In genomic region chr5:101393795-101394450, GRCh38 we compare ENCODE assay signal across 20 cellular contexts.
"Had no signal": no experiment of that assay in that cellular context is flagged by ENCODE, and none has a peak within 500 bp of the region (broad histone marks: within the 10 kb centered on the region; RNA-seq: fewer than 3 reads in every experiment).

No MANE protein-coding gene starts in this region.

- H3K4me1 ChIP-seq: body of pancreas, left lung, suprapubic skin had no signal

- H3K4me2 ChIP-seq: smooth muscle cell had no signal

- DNase-seq: activated CD4-positive, alpha-beta memory T cell treated with anti-CD3 and anti-CD28 coated beads, Interleukin-2, amount 10 ng/mL, durations not matched to agents 7 days and 5 days; activated CD4-positive, alpha-beta T cell treated with anti-CD3 and anti-CD28 coated beads for 4 hours; activated T-cell treated with anti-CD3 and anti-CD28 coated beads, Interleukin-2, amount 50 U/mL, for 24 hours; amniotic stem cell; body of pancreas; central memory CD4-positive, alpha-beta T cell; effector CD8-positive, alpha-beta T cell; left lung; mammary epithelial cell; mucosa of descending colon; naive thymus-derived CD8-positive, alpha-beta T cell; nucleus accumbens; stimulated activated naive CD8-positive, alpha-beta T cell treated with anti-CD3 and anti-CD28 coated beads, Interleukin-15, Interleukin-2, amounts not matched to agents 100 U/mL and 50 U/mL, for 24 hours; T-helper 2 cell; trophoblast cell had no signal

- H3K4me3 ChIP-seq: body of pancreas, coronary artery, left lung, mucosa of descending colon, smooth muscle cell, suprapubic skin had no signal

- H3K4me1 Mint-ChIP-seq: activated CD4-positive, alpha-beta memory T cell treated with anti-CD3 and anti-CD28 coated beads, Interleukin-2, amount 10 ng/mL, durations not matched to agents 7 days and 5 days; naive thymus-derived CD8-positive, alpha-beta T cell; WTC11 had no signal

- ATAC-seq: activated naive CD4-positive, alpha-beta T cell treated with anti-CD3 and anti-CD28 coated beads, Interleukin-2, amount 50 U/mL, for 72 hours; body of pancreas; left lung; mucosa of descending colon; naive thymus-derived CD8-positive, alpha-beta T cell; stimulated activated naive CD8-positive, alpha-beta T cell treated with anti-CD3 and anti-CD28 coated beads, Interleukin-15, Interleukin-2, amounts not matched to agents 100 U/mL and 50 U/mL, for 24 hours; WTC11 had no signal

- H3K4me3 Mint-ChIP-seq: activated CD4-positive, alpha-beta memory T cell treated with anti-CD3 and anti-CD28 coated beads, Interleukin-2, amount 10 ng/mL, durations not matched to agents 7 days and 5 days; activated T-cell treated with anti-CD3 and anti-CD28 coated beads, Interleukin-2, amount 50 U/mL, for 24 hours; naive thymus-derived CD8-positive, alpha-beta T cell; WTC11 had no signal

- H3K27ac Mint-ChIP-seq: activated CD4-positive, alpha-beta memory T cell treated with anti-CD3 and anti-CD28 coated beads, Interleukin-2, amount 10 ng/mL, durations not matched to agents 7 days and 5 days; activated naive CD4-positive, alpha-beta T cell treated with anti-CD3 and anti-CD28 coated beads, Interleukin-2, amount 50 U/mL, for 72 hours; activated T-cell treated with anti-CD3 and anti-CD28 coated beads, Interleukin-2, amount 50 U/mL, for 24 hours; naive thymus-derived CD8-positive, alpha-beta T cell; WTC11 had no signal

- H3K36me3 Mint-ChIP-seq: activated naive CD4-positive, alpha-beta T cell treated with anti-CD3 and anti-CD28 coated beads, Interleukin-2, amount 50 U/mL, for 72 hours; naive thymus-derived CD8-positive, alpha-beta T cell had no signal

- H3K9me3 ChIP-seq: body of pancreas, left lung, mucosa of descending colon, suprapubic skin had no signal

- H3K27me3 ChIP-seq: body of pancreas, left lung, suprapubic skin had no signal

- H3K36me3 ChIP-seq: left lung, suprapubic skin had no signal

- H3K27me3 Mint-ChIP-seq: activated CD4-positive, alpha-beta memory T cell treated with anti-CD3 and anti-CD28 coated beads, Interleukin-2, amount 10 ng/mL, durations not matched to agents 7 days and 5 days had no signal

- H3K27ac ChIP-seq: body of pancreas, coronary artery, left lung, suprapubic skin had no signal

- H3K9me3 Mint-ChIP-seq: activated CD4-positive, alpha-beta memory T cell treated with anti-CD3 and anti-CD28 coated beads, Interleukin-2, amount 10 ng/mL, durations not matched to agents 7 days and 5 days; activated naive CD4-positive, alpha-beta T cell treated with anti-CD3 and anti-CD28 coated beads, Interleukin-2, amount 50 U/mL, for 72 hours; activated T-cell treated with anti-CD3 and anti-CD28 coated beads, Interleukin-2, amount 50 U/mL, for 24 hours; naive thymus-derived CD8-positive, alpha-beta T cell had no signal
